In the genomic region with DNA sequence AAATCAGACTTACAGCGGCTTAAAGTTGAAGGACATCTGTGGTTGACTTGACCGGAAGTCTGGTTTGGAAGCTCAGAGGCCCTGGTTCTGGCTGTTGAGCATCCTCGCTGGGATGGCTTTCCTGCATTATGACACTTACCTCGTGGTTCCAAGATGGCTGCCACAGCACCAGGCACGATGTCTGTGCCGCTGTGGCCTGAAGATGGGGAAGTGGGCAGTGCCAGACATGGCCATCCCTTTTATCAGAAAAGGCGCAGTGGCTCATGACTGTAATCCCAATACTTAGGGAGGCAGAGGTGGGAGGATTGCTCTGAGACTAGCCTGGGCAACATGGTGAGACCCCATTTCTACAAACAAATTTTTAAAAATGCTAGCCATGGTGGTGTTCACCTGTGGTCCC, we compare ENCODE assay signal across 18 cellular contexts. TPM values are rescaled to one million over a fixed set of nuclear protein-coding genes. Genes with fewer than 3 reads are reported as not detected.
DNase-seq lines count a peak whose midpoint lies in the region; ATAC-seq, FAIRE-seq and TF ChIP-seq lines count a peak whose summit lies in the region.
"Had no signal": no experiment of that assay in that cellular context is flagged by ENCODE, and none has a peak within 500 bp of the region (broad histone marks: within the 10 kb centered on the region; RNA-seq: fewer than 3 reads in every experiment).

No MANE protein-coding gene starts in this region.

- H3K27ac ChIP-seq in OCI-LY3 (ENCODE audit: low read length): 0 out of 2 replicates have a peak overlapping the region, but pooled peaks have one; percentile 92
- no peak overlapping the region for H3K27ac ChIP-seq in GM12878 (ENCODE audit: control insufficient read depth, insufficient read depth)
- no peak overlapping the region for H3K27ac ChIP-seq in SK-N-SH (ENCODE audit: low read depth in 2 of 2, low read length in 1 of 2)
- H3K27ac ChIP-seq: A549, C4-2B, SJSA1 had no signal

- no peaks in the 10 kb centered on the region for H3F3A ChIP-seq in SK-N-SH (replicated peaks; ENCODE audit: insufficient read depth)

- intact Hi-C loops in GM12878 (cut with micrococcal nuclease; ENCODE audit: unreplicated experiment): no loop called here

- H4K20me1 ChIP-seq in OCI-LY3 (ENCODE audit: insufficient read depth, low read length) (no peaks in the 10 kb centered on the region), GM12878 (ENCODE audit: control insufficient read depth, insufficient read depth) (no peaks in the 10 kb centered on the region), SK-N-SH (ENCODE audit: insufficient read depth) (no peaks in the 10 kb centered on the region)

- H3K4me1 Mint-ChIP-seq in activated naive CD4-positive, alpha-beta T cell treated with anti-CD3 and anti-CD28 coated beads, Interleukin-2, amount 50 U/mL, for 24 hours: peaks cover 78% of the 10 kb centered on the region
- peaks cover 78 to 100% of the 10 kb centered on the region in 2 donors for H3K4me1 Mint-ChIP-seq in stimulated activated naive B cell treated with anti-CD40 and anti-IgM and Interleukin-4, amounts not matched to agents 10 μg/mL and 1 μg/mL and 100 μg/mL, for 72 hours

- H3K27ac Mint-ChIP-seq in activated naive CD4-positive, alpha-beta T cell treated with anti-CD3 and anti-CD28 coated beads, Interleukin-2, amount 50 U/mL, for 24 hours: peak overlapping the region; percentile 30
- H3K27ac Mint-ChIP-seq in stimulated activated naive B cell treated with anti-CD40 and anti-IgM and Interleukin-4, amounts not matched to agents 10 μg/mL and 1 μg/mL and 100 μg/mL, for 72 hours: peak overlapping the region; percentile 73

- no TSS peak for BruUV-seq in GM12878 (replicated peaks; lab: Mats Ljungman, UMichigan)

- H3K27me3 ChIP-seq in OCI-LY3 (ENCODE audit: low read depth, low read length): no peaks in the 10 kb centered on the region
- H3K27me3 ChIP-seq in GM12878 (replicated peaks in 1 of 2; ENCODE audit: control insufficient read depth in 2 of 2, insufficient read depth in 2 of 2, low read length in 1 of 2): no peaks in the 10 kb centered on the region
- no peaks in the 10 kb centered on the region for H3K27me3 ChIP-seq in SK-N-SH (ENCODE audit: insufficient read depth)
- H3K27me3 ChIP-seq: SJSA1 had no signal

- H3K4me1 ChIP-seq in OCI-LY3 (ENCODE audit: low read length): peaks cover 85% of the 10 kb centered on the region
- peaks cover 88% of the 10 kb centered on the region for H3K4me1 ChIP-seq in GM12878 (ENCODE audit: control insufficient read depth, insufficient read depth, low read length)
- H3K4me1 ChIP-seq in SK-N-SH (ENCODE audit: control insufficient read depth in 1 of 2, insufficient read depth in 2 of 2, low read depth in 1 of 2, low read length in 1 of 2): peaks cover 0 to 17% of the 10 kb centered on the region in 2 experiments; a peak in 1 of 4 replicates
- H3K4me1 ChIP-seq: Caco-2, HAP-1 had no signal

- TF ChIP-seq EP300 in GM12878 (IDR thresholded peaks at IDR 0.05; ENCODE audit: borderline replicate concordance in 1 of 2, control insufficient read depth in 1 of 2, low read depth in 2 of 2, low read length in 2 of 2) (no peak), SK-N-SH (IDR thresholded peaks at IDR 0.05; ENCODE audit: borderline replicate concordance in 1 of 2, low read depth in 1 of 2, low read length in 1 of 2) (no peak)

- POLR2A ChIA-PET in GM12878 (lab: Charles Lee) (interaction anchor here (21.2 kb wide), 1 partner anchor 38 kb away, joined by 434 read pairs; a partner anchor contains a TSS), SK-N-SH (lab: Yijun Ruan, JAX) (no interaction called here)

- no peak overlapping the region for H3K4me2 ChIP-seq in OCI-LY3 (ENCODE audit: low read length)
- no peak overlapping the region for H3K4me2 ChIP-seq in GM12878 (ENCODE audit: control insufficient read depth, insufficient read depth)
- no peak overlapping the region for H3K4me2 ChIP-seq in SK-N-SH
- H3K4me2 ChIP-seq: A549 had no signal

- FAIRE-seq in GM12878 (lab: Jason Lieb, UNC): no peak
- FAIRE-seq: A549 had no signal

- TF ChIP-seq CTCF in OCI-LY3 (IDR thresholded peaks at IDR 0.05; ENCODE audit: low read depth, low read length) (no peak), GM12878 (IDR thresholded peaks at IDR 0.05 in 2 of 3, conservative IDR thresholded peaks at IDR 0.05 in 1 of 3; ENCODE audit: control insufficient read depth in 2 of 3, extremely low read depth in 1 of 3, insufficient read depth in 1 of 3, low read depth in 3 of 3, low read length in 3 of 3) (no peak), SK-N-SH (IDR thresholded peaks at IDR 0.05) (no peak)

- H3K9ac ChIP-seq in OCI-LY3 (ENCODE audit: low read length): no peak overlapping the region
- no peak overlapping the region for H3K9ac ChIP-seq in GM12878 (ENCODE audit: control insufficient read depth, insufficient read depth, low read length)
- H3K9ac ChIP-seq in SK-N-SH: no peak overlapping the region

- H3K9me3 Mint-ChIP-seq in activated naive CD4-positive, alpha-beta T cell treated with anti-CD3 and anti-CD28 coated beads, Interleukin-2, amount 50 U/mL, for 24 hours: no peaks in the 10 kb centered on the region
- no peaks in the 10 kb centered on the region for H3K9me3 Mint-ChIP-seq in stimulated activated naive B cell treated with anti-CD40 and anti-IgM and Interleukin-4, amounts not matched to agents 10 μg/mL and 1 μg/mL and 100 μg/mL, for 72 hours

- in situ Hi-C loops in GM12878 (cut with MboI): loop anchor here (5.0 kb wide), 1 partner anchor 39 kb away; a partner anchor contains a TSS

- H3K79me2 ChIP-seq in OCI-LY3 (ENCODE audit: low read length) (peaks cover 10% of the 10 kb centered on the region), GM12878 (ENCODE audit: control insufficient read depth, insufficient read depth, low read length) (no peaks in the 10 kb centered on the region; the same call in 1 of the 2 replicates), SK-N-SH (ENCODE audit: insufficient read depth) (no peaks in the 10 kb centered on the region)

- no peak for TF ChIP-seq POLR2A in GM12878 (IDR thresholded peaks at IDR 0.05; ENCODE audit: low read depth, low read length)

- TF ChIP-seq RAD21 in GM12878 (IDR thresholded peaks at IDR 0.05; ENCODE audit: insufficient read depth, low read depth, low read length) (no peak), SK-N-SH (IDR thresholded peaks at IDR 0.05; ENCODE audit: low read length) (no peak)

- H3K36me3 ChIP-seq in OCI-LY3 (replicated peaks; ENCODE audit: low read depth, low read length) (peaks cover 69% of the 10 kb centered on the region), GM12878 (ENCODE audit: control insufficient read depth in 2 of 2, insufficient read depth in 2 of 2, low read length in 1 of 2) (peaks cover 27 to 35% of the 10 kb centered on the region in 2 experiments), SK-N-SH (replicated peaks in 1 of 2; ENCODE audit: control insufficient read depth in 1 of 2, insufficient read depth in 2 of 2, low read length in 1 of 2) (no peaks in the 10 kb centered on the region)
- H3K36me3 ChIP-seq: HAP-1, SJSA1 had no signal

- ATAC-seq in GM12878 (no peak), GM18909 (IDR thresholded peaks at IDR 0.05; ENCODE audit: poor library complexity, unreplicated experiment) (no peak)
- no peak for ATAC-seq in stimulated activated naive B cell treated with anti-CD40 and anti-IgM and Interleukin-4, amounts not matched to agents 10 μg/mL and 1 μg/mL and 100 μg/mL, for 72 hours (replicated peaks)
- ATAC-seq: A549 had no signal

- H3K9me3 ChIP-seq in OCI-LY3 (ENCODE audit: insufficient read depth, low read length): no peaks in the 10 kb centered on the region
- no peaks in the 10 kb centered on the region for H3K9me3 ChIP-seq in GM12878 (replicated peaks; ENCODE audit: control insufficient read depth, insufficient read depth, low read length)
- no peaks in the 10 kb centered on the region for H3K9me3 ChIP-seq in SK-N-SH
- H3K9me3 ChIP-seq: A549, Caco-2, HAP-1, SJSA1 had no signal

- no peaks in the 10 kb centered on the region for H3K9me2 ChIP-seq in SK-N-SH

- SMC1A ChIA-PET in GM12878 (lab: Charles Lee; ENCODE audit: uncharacterized antibody, unreplicated experiment): interaction anchor here (0.9 kb wide), 1 partner anchor 47 kb away, joined by 3 read pairs; no protein-coding TSS in a partner anchor

- H3K27me3 Mint-ChIP-seq in activated naive CD4-positive, alpha-beta T cell treated with anti-CD3 and anti-CD28 coated beads, Interleukin-2, amount 50 U/mL, for 24 hours: no peaks in the 10 kb centered on the region
- H3K27me3 Mint-ChIP-seq in stimulated activated naive B cell treated with anti-CD40 and anti-IgM and Interleukin-4, amounts not matched to agents 10 μg/mL and 1 μg/mL and 100 μg/mL, for 72 hours: no peaks in the 10 kb centered on the region

- RAD21 ChIA-PET in GM12878 (lab: Charles Lee; ENCODE audit: unreplicated experiment): interaction anchor here (1.4 kb wide), 1 partner anchor 46 kb away, joined by 3 read pairs; no protein-coding TSS in a partner anchor

- H3K36me3 Mint-ChIP-seq in activated naive CD4-positive, alpha-beta T cell treated with anti-CD3 and anti-CD28 coated beads, Interleukin-2, amount 50 U/mL, for 24 hours: peaks cover 31% of the 10 kb centered on the region
- peaks cover 59 to 87% of the 10 kb centered on the region in 2 donors for H3K36me3 Mint-ChIP-seq in stimulated activated naive B cell treated with anti-CD40 and anti-IgM and Interleukin-4, amounts not matched to agents 10 μg/mL and 1 μg/mL and 100 μg/mL, for 72 hours

- no peak for DNase-seq in activated naive CD4-positive, alpha-beta T cell (lab: John Stamatoyannopoulos, UW)
- DNase-seq in GM12878 (ENCODE audit: low read depth, low spot score): no peak
- DNase-seq in stimulated activated naive B cell treated with anti-CD40 and anti-IgM and Interleukin-4, amounts not matched to agents 10 μg/mL and 1 μg/mL and 100 μg/mL, for 72 hours: no peak
- DNase-seq in OCI-M2 (lab: John Stamatoyannopoulos, UW; ENCODE audit: unreplicated experiment): no peak
- no peak for DNase-seq in SK-N-SH
- DNase-seq: Caco-2, EL, NCI-H1417 treated with DMSO at 0.1 percent for 48 hours, NCI-H1930, NCI-H2171, NCI-H446 had no signal

- H3K4me3 Mint-ChIP-seq in activated naive CD4-positive, alpha-beta T cell treated with anti-CD3 and anti-CD28 coated beads, Interleukin-2, amount 50 U/mL, for 24 hours: no peak overlapping the region
- no peak overlapping the region for H3K4me3 Mint-ChIP-seq in stimulated activated naive B cell treated with anti-CD40 and anti-IgM and Interleukin-4, amounts not matched to agents 10 μg/mL and 1 μg/mL and 100 μg/mL, for 72 hours

- CTCF ChIA-PET in GM12878 (lab: Yijun Ruan, JAX): no interaction called here
- CTCF ChIA-PET in SK-N-SH (lab: Yijun Ruan, JAX): interaction anchor here (0.8 to 7.2 kb wide), 3 partner anchors 11 to 321 kb away, joined by 3 to 63 read pairs (median 23); no protein-coding TSS in a partner anchor

- H2AFZ ChIP-seq in OCI-LY3 (ENCODE audit: low read depth, low read length) (no peak overlapping the region), GM12878 (ENCODE audit: control insufficient read depth, low read depth, low read length) (no peak overlapping the region), SK-N-SH (ENCODE audit: low read depth) (no peak overlapping the region)

- 74% methylated on average over 7 of the region's 7 CpGs for WGBS in GM12878 (ENCODE audit: insufficient coverage, insufficient replicate concordance, low lambda C conversion rate, missing lambda C conversion rate)
- WGBS in SK-N-SH (ENCODE audit: low lambda C conversion rate): 94% methylated on average over 7 of the region's 7 CpGs

- H3K4me3 ChIP-seq in OCI-LY3 (ENCODE audit: low read length): no peak overlapping the region
- no peak overlapping the region for H3K4me3 ChIP-seq in GM12878
- H3K4me3 ChIP-seq in SK-N-SH (ENCODE audit: low read depth in 2 of 2, low read length in 1 of 2): no peak overlapping the region
- H3K4me3 ChIP-seq: A549, HAP-1, SJSA1 had no signal

RNA-seq across cellular contexts. Expression of a gene that starts 40.5 kb away (rescaled TPM):
- 202 and 214 TPM in 2 replicates for total RNA-seq in GM12878 (2013; cell fraction: nucleolus; rRNA removed)
- total RNA-seq in GM12878 (2014; rRNA removed) (60.0 and 69.4 TPM in 2 replicates), GM12878 (2014; rRNA removed; fragmentation: Illumina TruSeq; extraction: Trizol) (65.0 and 66.4 TPM in 2 replicates), GM12878 (2021) (166 and 178 TPM in 2 replicates)
- 57.7 TPM for polyA plus RNA-seq in GM12878 (2011; ENCODE audit: low read depth)
- polyA plus RNA-seq in GM12878 (2011; rRNA removed) (94.5 and 176 TPM in 2 replicates), GM12878 (2014; fragmentation: Illumina TruSeq; extraction: Trizol) (17.8 and 51.8 TPM in 2 replicates), GM12878 (2014; fragmentation: Nextera tagmentation; extraction: Ambion mirVana) (1 to 10 TPM; 5.2 to 8.2 TPM), GM12878 (2014; rRNA removed) (97.7 and 100 TPM in 2 replicates), GM12878 (2016; fragmentation: Nextera tagmentation; extraction: Ambion mirVana) (100 to 1,000 TPM; 159 to 180 TPM), SK-N-SH (2012; rRNA removed) (35.6 and 39.2 TPM in 2 replicates)
- polyA plus RNA-seq in GM12878 (2011; cell fraction: cytosol; rRNA removed): 223 and 282 TPM in 2 replicates
- polyA plus RNA-seq in GM12878 (2011; cell fraction: nucleus; rRNA removed): 60.1 and 67.9 TPM in 2 replicates
- 108 and 130 TPM in 2 replicates for polyA plus RNA-seq in GM12878 (2012)
- polyA minus RNA-seq in GM12878 (2011; rRNA and poly(A)+ RNA removed): 136 and 174 TPM in 2 replicates
- 59.5 and 63.5 TPM in 2 replicates for polyA minus RNA-seq in GM12878 (2011; cell fraction: cytosol; rRNA and poly(A)+ RNA removed)
- polyA minus RNA-seq in GM12878 (2011; cell fraction: nucleus; rRNA and poly(A)+ RNA removed): 29.3 and 45.1 TPM in 2 replicates
- polyA plus RNA-seq in SK-N-SH (2012; cell fraction: cytosol; rRNA removed): 17.9 and 24.9 TPM in 2 replicates
- 12.5 and 16.5 TPM in 2 replicates for polyA plus RNA-seq in SK-N-SH (2012; cell fraction: nucleus; rRNA removed)
